In genomic region chr12:72289633-72290032, GRCh38 we compare ENCODE assay signal across 18 cellular contexts. TPM values are rescaled to one million over a fixed set of nuclear protein-coding genes. Genes with fewer than 3 reads are reported as not detected.
A peak's percentile ranks its signal among the peaks of the same experiment; 100 is the strongest.
DNase-seq lines count a peak whose midpoint lies in the region; ATAC-seq and TF ChIP-seq lines count a peak whose summit lies in the region.
"Had no signal": no experiment of that assay in that cellular context is flagged by ENCODE, and none has a peak within 500 bp of the region (broad histone marks: within the 10 kb centered on the region; RNA-seq: fewer than 3 reads in every experiment).

No MANE protein-coding gene starts in this region.

- H3K79me2 ChIP-seq in fibroblast of lung (ENCODE audit: control insufficient read depth, insufficient read depth, low read length): no peaks in the 10 kb centered on the region

- H3K9ac ChIP-seq in IMR-90 (ENCODE audit: low read depth, low read length) (no peak overlapping the region), fibroblast of lung (ENCODE audit: insufficient read depth, low read length) (no peak overlapping the region)

- WGBS in IMR-90 (ENCODE audit: extremely low coverage in 2 of 2, insufficient read length in 1 of 2), 2 experiments: 80% methylated on average over 1 of the region's 2 CpGs; no CpG with 5 or more reads in 1 of the 2 experiments
- 85 to 90% methylated on average over 2 of the region's 2 CpGs for WGBS in transverse colon (ENCODE audit: low coverage in 1 of 2), 2 donors

- no peak overlapping the region for H2BK20ac ChIP-seq in IMR-90 (ENCODE audit: low read depth, low read length)

- H3K27me3 ChIP-seq in IMR-90 (ENCODE audit: control insufficient read depth, insufficient read depth, low read length) (no peaks in the 10 kb centered on the region), fibroblast of lung (ENCODE audit: control insufficient read depth, insufficient read depth, low read length) (no peaks in the 10 kb centered on the region), transverse colon (no peaks in the 10 kb centered on the region)

- H3K4me1 ChIP-seq in IMR-90 (ENCODE audit: control insufficient read depth, insufficient read depth, low read length) (peaks cover 13% of the 10 kb centered on the region), fibroblast of lung (ENCODE audit: control insufficient read depth, extremely low read depth, insufficient read depth, low read length) (no peaks in the 10 kb centered on the region), transverse colon (no peaks in the 10 kb centered on the region)

- H3K4me2 ChIP-seq in IMR-90 (ENCODE audit: low read depth, low read length) (no peak overlapping the region; the same call in 1 of the 2 replicates), fibroblast of lung (ENCODE audit: extremely low read depth, insufficient read depth, low read length) (no peak overlapping the region)
- H3K4me2 ChIP-seq: GM23338 had no signal

- intact Hi-C loops in IMR-90 (cut with micrococcal nuclease) (loop anchor here (10.0 kb wide), 1 partner anchor 505 kb away; no protein-coding TSS in a partner anchor), transverse colon (cut with DNase I; ENCODE audit: low total_unique reads) (no loop called here)

- no peak overlapping the region for H4K91ac ChIP-seq in IMR-90 (ENCODE audit: insufficient read depth, low read depth, low read length)

- H2AK5ac ChIP-seq in IMR-90 (ENCODE audit: low read depth, low read length): no peak overlapping the region

- H3K36me3 ChIP-seq in IMR-90 (ENCODE audit: control insufficient read depth, insufficient read depth, low read length) (peaks cover 11% of the 10 kb centered on the region), fibroblast of lung (ENCODE audit: control insufficient read depth, insufficient read depth, low read length) (no peaks in the 10 kb centered on the region), transverse colon (no peaks in the 10 kb centered on the region)

- no peak overlapping the region for H2AFZ ChIP-seq in IMR-90 (replicated peaks; ENCODE audit: low read length, poor library complexity)
- no peak overlapping the region for H2AFZ ChIP-seq in fibroblast of lung (ENCODE audit: low read length)
- H2AFZ ChIP-seq: GM23338 had no signal

- dilution Hi-C loops in IMR-90 (cut with HindIII; ENCODE audit: low sequenced_read_pairs, unreplicated experiment): no loop called here

- CTCF ChIA-PET in IMR-90 (lab: Yijun Ruan, JAX): interaction anchor here (0.8 to 1.2 kb wide), 3 partner anchors 14 to 22 kb away, joined by 3 to 5 read pairs (median 4); no protein-coding TSS in a partner anchor

- H4K20me1 ChIP-seq in IMR-90 (ENCODE audit: insufficient read depth, low read length) (no peaks in the 10 kb centered on the region), fibroblast of lung (ENCODE audit: control insufficient read depth, extremely low read depth, insufficient read depth, low read length) (no peaks in the 10 kb centered on the region)

- H3K9me1 ChIP-seq in IMR-90 (ENCODE audit: insufficient read depth, low read length): peaks cover 15% of the 10 kb centered on the region

- H4K5ac ChIP-seq in IMR-90 (ENCODE audit: low read depth, low read length): no peak overlapping the region; the same call in 1 of the 2 replicates

- TF ChIP-seq POLR2A in IMR-90 (IDR thresholded peaks at IDR 0.05; ENCODE audit: low read depth, low read length): no peak
- no peak for TF ChIP-seq POLR2A in transverse colon (IDR thresholded peaks at IDR 0.05)

- no peak overlapping the region for H3K27ac ChIP-seq in IMR-90 (ENCODE audit: insufficient read depth, low read length)
- H3K27ac ChIP-seq in fibroblast of lung (ENCODE audit: insufficient read depth, low read length): no peak overlapping the region
- H3K27ac ChIP-seq in transverse colon: no peak overlapping the region
- H3K27ac ChIP-seq: SK-N-MC had no signal

- no TSS peak for BruUV-seq in IMR-90 (replicated peaks; lab: Mats Ljungman, UMichigan)

- no peak for TF ChIP-seq CTCF in IMR-90 (conservative IDR thresholded peaks at IDR 0.05; ENCODE audit: low read depth, low read length)
- TF ChIP-seq CTCF in fibroblast of lung (conservative IDR thresholded peaks at IDR 0.05 in 1 of 2, IDR thresholded peaks at IDR 0.05 in 1 of 2; ENCODE audit: low read depth in 1 of 2, low read length in 2 of 2): no peak
- TF ChIP-seq CTCF in transverse colon (IDR thresholded peaks at IDR 0.05): no peak

- DNase-seq in EH (ENCODE audit: low read depth) (peak; percentile 44), IMR-90 (peak; percentile 60), fibroblast of lung (ENCODE audit: low read depth in 2 of 2) (peak; percentile 50 to 62), renal cortical epithelial cell (ENCODE audit: low read depth) (peak; percentile 56), transverse colon (no peak), H4 (ENCODE audit: low spot score) (no peak), DMS114 treated with DMSO at 0.1 percent for 48 hours (lab: John Stamatoyannopoulos, UW; ENCODE audit: unreplicated experiment) (no peak)
- DNase-seq: CD4-positive, CD25-positive, alpha-beta regulatory T cell; DMS79; HCEC 1CT; NCI-H1694; NCI-H2081; NCI-H446; NCI-H526 treated with DMSO at 0.1 percent for 48 hours; Right ventricle myocardium superior had no signal

- no peak overlapping the region for H3K4me3 ChIP-seq in IMR-90 (ENCODE audit: insufficient read depth, low read depth, low read length)
- no peak overlapping the region for H3K4me3 ChIP-seq in fibroblast of lung (replicated peaks in 1 of 4; ENCODE audit: control extremely low read depth in 1 of 4, insufficient read depth in 1 of 4, low read depth in 3 of 4, low read length in 4 of 4)
- H3K4me3 ChIP-seq in transverse colon: no peak overlapping the region
- H3K4me3 ChIP-seq: GM23338, SK-N-MC had no signal

- no peak overlapping the region for H3K23ac ChIP-seq in IMR-90 (ENCODE audit: low read depth, low read length)

- in situ Hi-C loops in IMR-90 (cut with MboI; ENCODE audit: low sequenced_read_pairs): no loop called here
- in situ Hi-C loops in transverse colon (cut with MboI; ENCODE audit: low pct_ligation_motif_present in 1 of 4, low pct_unique_long_range_greater_than_20kb in 1 of 4, low sequenced_read_pairs in 3 of 4): no loop called here

- peak overlapping the region; percentile 2; the same call in 1 of the 2 replicates for H3K18ac ChIP-seq in IMR-90 (ENCODE audit: low read depth, low read length)

- no peaks in the 10 kb centered on the region for H3K9me3 ChIP-seq in IMR-90 (ENCODE audit: control insufficient read depth, insufficient read depth, low read length)
- no peaks in the 10 kb centered on the region for H3K9me3 ChIP-seq in fibroblast of lung (ENCODE audit: control insufficient read depth, insufficient read depth, low read depth, low read length)
- H3K9me3 ChIP-seq in transverse colon: no peaks in the 10 kb centered on the region

- ATAC-seq in IMR-90 (ENCODE audit: low read depth): peak; percentile 62
- ATAC-seq: GM23338 had no signal

- peak overlapping the region; percentile 59; the same call in 1 of the 3 replicates for H2BK15ac ChIP-seq in IMR-90 (ENCODE audit: low read depth, low read length)

- H3K79me1 ChIP-seq in IMR-90 (ENCODE audit: low read depth in 1 of 2, low read length in 2 of 2): peaks cover 36 to 67% of the 10 kb centered on the region in 2 experiments

- H3K4ac ChIP-seq in IMR-90 (ENCODE audit: low read depth, low read length): no peak overlapping the region; the same call in 1 of the 2 replicates

- H3K14ac ChIP-seq in IMR-90 (replicated peaks; ENCODE audit: low read depth, low read length): peak overlapping the region; percentile 70; the same call in 1 of the 2 replicates

- peak overlapping the region; percentile 57 for H2BK5ac ChIP-seq in IMR-90 (ENCODE audit: low read depth, low read length, poor library complexity, severe bottlenecking)

- TF ChIP-seq RAD21 in IMR-90 (IDR thresholded peaks at IDR 0.05; ENCODE audit: low read length): no peak

- no peak overlapping the region for H3K56ac ChIP-seq in IMR-90 (ENCODE audit: extremely low read depth, insufficient read depth, low read length)

- no peak for TF ChIP-seq EP300 in transverse colon (IDR thresholded peaks at IDR 0.05; ENCODE audit: low read depth)

- H4K8ac ChIP-seq in IMR-90 (ENCODE audit: low read depth in 2 of 2, low read length in 2 of 2): peak overlapping the region in 1 of 2 experiments; percentile 31; a peak in 1 of 4 replicates

- POLR2A ChIA-PET in IMR-90 (lab: Charles Lee; ENCODE audit: unreplicated experiment): no interaction called here

- peak overlapping the region; percentile 71; the same call in 1 of the 2 replicates for H2BK120ac ChIP-seq in IMR-90 (ENCODE audit: low read depth, low read length)

- H2AK9ac ChIP-seq in IMR-90 (replicated peaks; ENCODE audit: low read depth, low read length, poor library complexity): no peak overlapping the region

TF ChIP-seq in IMR-90, 13 proteins besides CTCF, POLR2A, EP300 and RAD21:
- TF ChIP-seq FOS (IDR thresholded peaks at IDR 0.05; ENCODE audit: low read depth, low read length) (peak; percentile 55), MAZ (IDR thresholded peaks at IDR 0.05; ENCODE audit: borderline replicate concordance, low read depth, low read length) (no peak), NFE2L2 (IDR thresholded peaks at IDR 0.05; ENCODE audit: low read depth, low read length) (no peak)

RNA-seq across cellular contexts. Expression of gene TRHDE, which starts 17.5 kb away (rescaled TPM):
- total RNA-seq in IMR-90 (2012; rRNA removed) (65.1 and 97.8 TPM in 2 replicates), fibroblast of lung (5.9 and 7.3 TPM in 2 replicates), renal cortical epithelial cell (17.5 and 30.6 TPM in 2 replicates), transverse colon (10 to 100 TPM in 2 of 4 donors, 1 to 10 TPM in 2; 2.4 to 18.7 (median 9.0) TPM)
- polyA plus RNA-seq in IMR-90 (2012; rRNA removed) (25.4 and 33.7 TPM in 2 replicates), fibroblast of lung (8.8 and 17.6 TPM in 2 replicates)
- polyA plus RNA-seq in IMR-90 (2012; cell fraction: cytosol; rRNA removed): 5.9 and 21.2 TPM in 2 replicates
- polyA plus RNA-seq in IMR-90 (2012; cell fraction: nucleus; rRNA removed; ENCODE audit: low replicate concordance): 2.9 and 21.1 TPM in 2 replicates
- 7.1 and 7.7 TPM in 2 replicates for polyA plus RNA-seq in fibroblast of lung (2012)
- polyA minus RNA-seq in fibroblast of lung (ENCODE audit: low replicate concordance): 5.3 and 12.8 TPM in 2 replicates
- total RNA-seq in H4 (2014; rRNA removed; shearing (Covaris generic)): 2.4 and 8.8 TPM in 2 replicates
- total RNA-seq: CD4-positive, CD25-positive, alpha-beta regulatory T cell had no signal
- polyA plus RNA-seq: CD4-positive, CD25-positive, alpha-beta regulatory T cell; IgD-negative memory B cell had no signal

Comparison
In these comparisons a context has a peak if more than half of its experiments do, and no peak if none do; other contexts are left out.
1. DNase-seq: peak in EH (single experiment), IMR-90 (single experiment), fibroblast of lung (2 of 2) and renal cortical epithelial cell (single experiment); none in transverse colon (single experiment), H4 (single experiment) and DMS114 treated with DMSO at 0.1 percent for 48 hours (single experiment).